ENCODE assay signal across 9 cellular contexts in the genomic region with DNA sequence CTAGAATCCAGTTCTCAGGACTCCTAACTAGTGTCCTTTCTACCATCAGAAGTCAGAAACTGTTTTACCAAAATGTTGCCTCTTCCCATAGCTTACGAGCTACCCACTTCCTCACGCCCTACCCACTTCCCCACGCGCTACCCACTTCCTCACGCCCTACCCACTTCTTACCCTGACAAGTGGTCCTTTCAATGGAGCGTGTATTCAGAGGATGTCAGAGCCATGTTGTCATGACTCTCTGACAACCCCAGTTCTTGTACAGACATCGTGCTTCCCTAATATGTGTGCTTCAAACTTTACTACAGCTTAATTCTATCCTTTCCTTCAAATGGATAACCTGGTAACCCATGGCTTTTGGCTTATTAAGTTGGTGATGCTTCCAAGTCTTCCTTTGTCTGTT.
DNase-seq lines count a peak whose midpoint lies in the region; ATAC-seq and TF ChIP-seq lines count a peak whose summit lies in the region.
"Had no signal": no experiment of that assay in that cellular context is flagged by ENCODE, and none has a peak within 500 bp of the region (broad histone marks: within the 10 kb centered on the region; RNA-seq: fewer than 3 reads in every experiment).

No MANE protein-coding gene starts in this region.

- peak overlapping the region; percentile 18 for H3K4me3 Mint-ChIP-seq in activated T-helper 2 cell treated with anti-CD3 and anti-CD28 coated beads, Interferon-gamma antibody, Interleukin-2, Interleukin-4, amounts not matched to agents 10 μg/mL and 5 μg/mL and 100 μg/mL, durations not matched to agents 14 hours and 24 hours and 36 hours (ENCODE audit: low read depth)
- H3K4me3 Mint-ChIP-seq: brain had no signal

- no peak for DNase-seq in activated T-helper 2 cell treated with anti-CD3 and anti-CD28 coated beads, Interferon-gamma antibody, Interleukin-2, Interleukin-4, amounts not matched to agents 10 μg/mL and 5 μg/mL and 100 μg/mL, durations not matched to agents 14 hours and 24 hours and 36 hours (ENCODE audit: low spot score)
- DNase-seq in stimulated activated CD4-positive, alpha-beta T cell treated with anti-CD3 and anti-CD28 coated beads, Interleukin-4, amount 100 ng/mL, for 24 hours, result no peak
- DNase-seq in cerebellum (ENCODE audit: low spot score) (no peak), AG20443 (ENCODE audit: low spot score) (no peak)

- peaks cover 10% of the 10 kb centered on the region for H3K4me1 Mint-ChIP-seq in activated T-helper 2 cell treated with anti-CD3 and anti-CD28 coated beads, Interferon-gamma antibody, Interleukin-2, Interleukin-4, amounts not matched to agents 10 μg/mL and 5 μg/mL and 100 μg/mL, durations not matched to agents 14 hours and 24 hours and 36 hours (ENCODE audit: low read depth)
- H3K4me1 Mint-ChIP-seq: brain had no signal

- intact Hi-C loops in activated T-helper 2 cell treated with anti-CD3 and anti-CD28 coated beads, Interferon-gamma antibody, Interleukin-2, Interleukin-4, amounts not matched to agents 10 μg/mL and 5 μg/mL and 100 μg/mL, durations not matched to agents 14 hours and 24 hours and 36 hours (cut with micrococcal nuclease), result loop anchor here (1.0 to 10.0 kb wide), 3 partner anchors 323 to 477 kb away; no protein-coding TSS in a partner anchor

- H3K27ac ChIP-seq in C4-2B, result no peak overlapping the region

- no peaks in the 10 kb centered on the region for H3K9me3 Mint-ChIP-seq in activated T-helper 2 cell treated with anti-CD3 and anti-CD28 coated beads, Interferon-gamma antibody, Interleukin-2, Interleukin-4, amounts not matched to agents 10 μg/mL and 5 μg/mL and 100 μg/mL, durations not matched to agents 14 hours and 24 hours and 36 hours

- no peak overlapping the region for H3K27ac Mint-ChIP-seq in activated T-helper 2 cell treated with anti-CD3 and anti-CD28 coated beads, Interferon-gamma antibody, Interleukin-2, Interleukin-4, amounts not matched to agents 10 μg/mL and 5 μg/mL and 100 μg/mL, durations not matched to agents 14 hours and 24 hours and 36 hours
- H3K27ac Mint-ChIP-seq: brain had no signal

- no peaks in the 10 kb centered on the region for H3K27me3 Mint-ChIP-seq in activated T-helper 2 cell treated with anti-CD3 and anti-CD28 coated beads, Interferon-gamma antibody, Interleukin-2, Interleukin-4, amounts not matched to agents 10 μg/mL and 5 μg/mL and 100 μg/mL, durations not matched to agents 14 hours and 24 hours and 36 hours (ENCODE audit: low read depth)
- H3K27me3 Mint-ChIP-seq: brain had no signal

- ATAC-seq in GM19328 (IDR thresholded peaks at IDR 0.05; ENCODE audit: unreplicated experiment), result peak; percentile 8
- ATAC-seq in HG03064 (IDR thresholded peaks at IDR 0.05; ENCODE audit: low read depth, unreplicated experiment), result peak; percentile 31
- no peak for ATAC-seq in GM18520 (IDR thresholded peaks at IDR 0.05; ENCODE audit: unreplicated experiment)

- H3K36me3 Mint-ChIP-seq in activated T-helper 2 cell treated with anti-CD3 and anti-CD28 coated beads, Interferon-gamma antibody, Interleukin-2, Interleukin-4, amounts not matched to agents 10 μg/mL and 5 μg/mL and 100 μg/mL, durations not matched to agents 14 hours and 24 hours and 36 hours (ENCODE audit: low read depth), result no peaks in the 10 kb centered on the region
- H3K36me3 Mint-ChIP-seq: brain had no signal

- 0 out of 2 replicates have a peak, but pooled peaks have one; percentile 35 for TF ChIP-seq CTCF in C4-2B (conservative IDR thresholded peaks at IDR 0.05)
